8 cellular contexts compared by ENCODE assay signal in the genomic region with DNA sequence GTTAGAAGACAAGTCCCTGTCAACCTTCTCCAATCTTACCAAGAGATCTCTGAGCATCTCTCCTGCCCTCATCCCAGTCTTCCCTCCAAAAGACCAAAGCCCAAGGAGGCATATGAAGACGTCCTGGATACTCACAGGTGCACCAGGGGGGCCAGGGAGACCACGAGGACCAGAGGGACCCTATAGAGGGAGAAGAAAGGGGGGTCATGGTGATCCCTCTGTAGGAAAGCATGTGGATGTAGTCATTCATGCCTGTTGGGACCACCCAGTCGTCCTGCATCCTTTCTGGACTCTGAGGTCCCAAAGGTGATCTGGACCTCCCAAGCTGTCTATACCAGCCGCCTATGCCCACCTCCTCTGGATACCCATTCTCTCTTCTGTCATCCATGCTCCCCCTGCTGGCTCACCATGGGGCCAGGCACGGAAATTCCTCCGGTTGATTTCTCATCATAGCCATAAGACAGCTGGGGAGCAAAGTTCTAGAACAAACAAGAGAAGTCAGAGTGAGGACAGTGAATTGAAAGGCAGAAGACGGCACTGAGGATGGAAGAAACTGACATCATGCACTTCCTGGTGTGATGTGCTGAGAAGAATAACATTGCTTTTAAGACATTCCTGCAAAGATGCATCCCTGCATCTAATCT. TPM values are rescaled to one million over a fixed set of nuclear protein-coding genes. Genes with fewer than 3 reads are reported as not detected.
A peak's percentile ranks its signal among the peaks of the same experiment; 100 is the strongest.
DNase-seq lines count a peak whose midpoint lies in the region; ATAC-seq, FAIRE-seq and TF ChIP-seq lines count a peak whose summit lies in the region.

No MANE protein-coding gene starts in this region.

- H3K4me2 ChIP-seq in keratinocyte (ENCODE audit: control insufficient read depth, extremely low read depth, insufficient read depth, low read depth, low read length) = no peak overlapping the region

- H3K36me3 ChIP-seq in keratinocyte (ENCODE audit: control insufficient read depth in 2 of 2, extremely low read depth in 1 of 2, insufficient read depth in 2 of 2, low read length in 2 of 2) = no peaks in the 10 kb centered on the region

- TF ChIP-seq CTCF in astrocyte of the cerebellum (IDR thresholded peaks at IDR 0.05; ENCODE audit: low read depth, low read length, missing control alignments) = peak; percentile 74
- peak; percentile 82 to 84 (median 83) for TF ChIP-seq CTCF in keratinocyte (optimal IDR thresholded peaks at IDR 0.05 in 1 of 3, IDR thresholded peaks at IDR 0.05 in 1 of 3, conservative IDR thresholded peaks at IDR 0.05 in 1 of 3; ENCODE audit: extremely low read depth in 1 of 3, insufficient read depth in 2 of 3, low read length in 3 of 3)

- no peak for ATAC-seq in HG02798 (IDR thresholded peaks at IDR 0.05; ENCODE audit: poor library complexity, unreplicated experiment)

- H3K4me1 ChIP-seq in keratinocyte (ENCODE audit: control insufficient read depth, extremely low read depth, insufficient read depth, low read length) = peaks cover 12% of the 10 kb centered on the region

- peaks cover 27% of the 10 kb centered on the region for H3K27me3 ChIP-seq in keratinocyte (ENCODE audit: control insufficient read depth, extremely low read depth, insufficient read depth, low read length)

- in situ Hi-C loops in KBM-7 (cut with MboI; ENCODE audit: low pct_unique_long_range_greater_than_20kb, low sequenced_read_pairs) = no loop called here
- in situ Hi-C loops in astrocyte of the cerebellum (cut with HindIII; ENCODE audit: low sequenced_read_pairs) = no loop called here

- H3K79me2 ChIP-seq in keratinocyte (ENCODE audit: control insufficient read depth, insufficient read depth, low read length) = no peaks in the 10 kb centered on the region

- no peak overlapping the region for H2AFZ ChIP-seq in keratinocyte (ENCODE audit: control insufficient read depth, low read length)

- H4K20me1 ChIP-seq in keratinocyte (ENCODE audit: control insufficient read depth, extremely low read depth, insufficient read depth, low read length) = no peaks in the 10 kb centered on the region

- H3K9me3 ChIP-seq in keratinocyte (ENCODE audit: control insufficient read depth, low read depth, low read length) = no peaks in the 10 kb centered on the region

- H3K27ac ChIP-seq in keratinocyte (ENCODE audit: control insufficient read depth, insufficient read depth, low read length) = no peak overlapping the region

- peak; percentile 82 for FAIRE-seq in keratinocyte (lab: Jason Lieb, UNC)

- dilution Hi-C loops in keratinocyte (cut with MboI; ENCODE audit: extremely low pct_ligation_motif_present, low sequenced_read_pairs) = no loop called here

- peak overlapping the region; percentile 100 for H3K4me3 ChIP-seq in astrocyte of the cerebellum (ENCODE audit: low read depth, low read length)
- no peak overlapping the region for H3K4me3 ChIP-seq in keratinocyte (ENCODE audit: control insufficient read depth in 2 of 3, extremely low read depth in 1 of 3, insufficient read depth in 2 of 3, low read depth in 1 of 3, low read length in 3 of 3)

- DNase-seq in DMS 273 (lab: John Stamatoyannopoulos, UW; ENCODE audit: unreplicated experiment) (peak; percentile 87), KBM-7 (peak; percentile 85), T-helper 1 cell (peak in 3 of 5 donors; percentile 19 to 59 (median 46)), astrocyte of the cerebellum (ENCODE audit: low read depth) (no peak), keratinocyte (ENCODE audit: low read depth, low spot score) (no peak), middle frontal gyrus (ENCODE audit: extremely low spot score, low spot score) (no peak)
- peak; percentile 45 for DNase-seq in stimulated activated CD4-positive, alpha-beta T cell treated with anti-CD3 and anti-CD28 coated beads, Interleukin-2, amount 100 ng/mL, for 4 hours (ENCODE audit: low read depth)

- no peaks in the 10 kb centered on the region for H3K9me1 ChIP-seq in keratinocyte (ENCODE audit: control insufficient read depth, extremely low read depth, insufficient read depth, low read length)

- H3K9ac ChIP-seq in keratinocyte (ENCODE audit: control insufficient read depth, extremely low read depth, insufficient read depth, low read length) = no peak overlapping the region

RNA-seq across cellular contexts. Expression of gene COL1A1, which starts 3.3 kb away (rescaled TPM):
- polyA plus RNA-seq in keratinocyte = 0.55 to 2.3 TPM (median 1.4 TPM) in 3 replicates
- polyA plus RNA-seq in keratinocyte (2011; ENCODE audit: low read depth) = 8.2 TPM
- 0.72 and 2.0 TPM in 2 replicates for polyA plus RNA-seq in keratinocyte (2011; cell fraction: cytosol; rRNA removed)
- 13.9 and 21.5 TPM in 2 replicates for polyA plus RNA-seq in keratinocyte (2011; cell fraction: nucleus; rRNA removed)
- 3.5 and 14.3 TPM in 2 replicates for polyA plus RNA-seq in keratinocyte (2012; ENCODE audit: low replicate concordance)
- polyA minus RNA-seq in keratinocyte = 2.0 to 28.2 TPM (median 4.1 TPM) in 3 replicates
- polyA minus RNA-seq in keratinocyte (2011; cell fraction: cytosol; rRNA and poly(A)+ RNA removed) = 6.5 TPM
- 9.9 and 10.6 TPM in 2 replicates for polyA minus RNA-seq in keratinocyte (2011; cell fraction: nucleus; rRNA and poly(A)+ RNA removed)

RNA-seq across cellular contexts. Expression of gene SGCA, which starts 32.3 kb away (rescaled TPM):
- not detected in 3 replicates for polyA plus RNA-seq in keratinocyte
- not detected for polyA plus RNA-seq in keratinocyte (2011; ENCODE audit: low read depth)
- not detected in 2 replicates for polyA plus RNA-seq in keratinocyte (2011; cell fraction: cytosol; rRNA removed)
- not detected in 2 replicates for polyA plus RNA-seq in keratinocyte (2011; cell fraction: nucleus; rRNA removed)
- not detected in 2 replicates for polyA plus RNA-seq in keratinocyte (2012; ENCODE audit: low replicate concordance)
- polyA minus RNA-seq in keratinocyte = not detected in 3 replicates
- not detected for polyA minus RNA-seq in keratinocyte (2011; cell fraction: cytosol; rRNA and poly(A)+ RNA removed)
- polyA minus RNA-seq in keratinocyte (2011; cell fraction: nucleus; rRNA and poly(A)+ RNA removed) = not detected in 2 replicates

RNA-seq across cellular contexts. Expression of gene PPP1R9B, which starts 47.7 kb away (rescaled TPM):
- polyA plus RNA-seq in keratinocyte = 15.2 to 18.2 TPM (median 16.1 TPM) in 3 replicates
- 22.8 TPM for polyA plus RNA-seq in keratinocyte (2011; ENCODE audit: low read depth)
- polyA plus RNA-seq in keratinocyte (2011; cell fraction: cytosol; rRNA removed) = 8.3 and 13.7 TPM in 2 replicates
- 28.4 and 30.6 TPM in 2 replicates for polyA plus RNA-seq in keratinocyte (2011; cell fraction: nucleus; rRNA removed)
- polyA plus RNA-seq in keratinocyte (2012; ENCODE audit: low replicate concordance) = 14.4 and 28.8 TPM in 2 replicates
- polyA minus RNA-seq in keratinocyte = 16.8 to 19.3 TPM (median 18.8 TPM) in 3 replicates
- 31.7 TPM for polyA minus RNA-seq in keratinocyte (2011; cell fraction: cytosol; rRNA and poly(A)+ RNA removed)
- polyA minus RNA-seq in keratinocyte (2011; cell fraction: nucleus; rRNA and poly(A)+ RNA removed) = 12.8 and 15.4 TPM in 2 replicates

Comparison
In these comparisons a context has a peak if more than half of its experiments do, and no peak if none do; other contexts are left out.
1. DNase-seq: peak in DMS 273 (single experiment), KBM-7 (single experiment), T-helper 1 cell (3 of 5) and stimulated activated CD4-positive, alpha-beta T cell treated with anti-CD3 and anti-CD28 coated beads, Interleukin-2, amount 100 ng/mL, for 4 hours (single experiment); none in astrocyte of the cerebellum (single experiment), keratinocyte (single experiment) and middle frontal gyrus (single experiment).